11 cellular contexts compared by ENCODE assay signal in the genomic region with DNA sequence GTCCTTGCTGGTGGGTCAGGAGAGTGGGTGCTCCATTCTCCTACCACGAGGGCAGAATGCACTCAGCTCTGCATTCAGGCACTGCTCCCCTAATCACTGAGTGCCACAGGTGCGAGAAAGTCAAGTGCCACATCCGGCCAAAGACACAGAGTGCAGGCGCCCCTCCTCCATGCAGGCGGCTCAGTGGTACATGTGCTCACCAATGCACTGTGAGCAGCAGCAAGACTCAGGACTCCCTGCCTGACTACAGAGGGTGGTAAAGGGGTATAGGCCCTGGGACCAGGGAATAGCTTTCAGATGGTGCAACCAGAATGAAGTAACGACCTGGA. TPM values are rescaled to one million over a fixed set of nuclear protein-coding genes. Genes with fewer than 3 reads are reported as not detected.
A peak's percentile ranks its signal among the peaks of the same experiment; 100 is the strongest.
DNase-seq lines count a peak whose midpoint lies in the region; ATAC-seq and TF ChIP-seq lines count a peak whose summit lies in the region.
"Had no signal": no experiment of that assay in that cellular context is flagged by ENCODE, and none has a peak within 500 bp of the region (broad histone marks: within the 10 kb centered on the region; RNA-seq: fewer than 3 reads in every experiment).

No MANE protein-coding gene starts in this region.

- H3K4me3 Mint-ChIP-seq in WTC11 = no peak overlapping the region

- peak; percentile 30; the same call in 1 of the 2 replicates for ATAC-seq in WTC11
- ATAC-seq in GM18873 (IDR thresholded peaks at IDR 0.05; ENCODE audit: low FRiP score, unreplicated experiment) = no peak
- no peak for ATAC-seq in GM19397 (IDR thresholded peaks at IDR 0.05; ENCODE audit: unreplicated experiment)
- no peak for ATAC-seq in GM19351 (IDR thresholded peaks at IDR 0.05; ENCODE audit: unreplicated experiment)

- H3K4me1 ChIP-seq in BLaER1 = peaks cover 29% of the 10 kb centered on the region

- H3K36me3 Mint-ChIP-seq in WTC11 = no peaks in the 10 kb centered on the region

- POLR2A ChIA-PET in WTC11 (lab: Charles Lee) = interaction anchor here (0.6 kb wide), 1 partner anchor 22 kb away, joined by 5 read pairs; no protein-coding TSS in a partner anchor

- H3K9me3 ChIP-seq in BLaER1 = no peaks in the 10 kb centered on the region
- H3K9me3 ChIP-seq: esophagus squamous epithelium, transverse colon had no signal

- no peaks in the 10 kb centered on the region for H3K27me3 Mint-ChIP-seq in WTC11 (ENCODE audit: low read depth)

- no peaks in the 10 kb centered on the region for H3K9me3 Mint-ChIP-seq in WTC11

- H3K4me3 ChIP-seq in BLaER1 = no peak overlapping the region
- H3K4me3 ChIP-seq: esophagus squamous epithelium, transverse colon had no signal

- H3K27ac ChIP-seq in BLaER1 = peak overlapping the region; percentile 26; the same call in 1 of the 2 replicates
- H3K27ac ChIP-seq: esophagus squamous epithelium, transverse colon had no signal

- H3K27ac Mint-ChIP-seq in WTC11 = no peak overlapping the region

- 0 out of 2 replicates have a peak, but pooled peaks cover 2% of the 10 kb centered on the region for H3K4me1 Mint-ChIP-seq in WTC11

- CTCF ChIA-PET in WTC11 (lab: Charles Lee) = no interaction called here

- DNase-seq in WTC11 (ENCODE audit: low spot score) (no peak), activated gamma-delta T cell (lab: John Stamatoyannopoulos, UW) (peak; percentile 24), posterior vena cava (ENCODE audit: low spot score) (no peak)
- DNase-seq in stimulated activated CD4-positive, alpha-beta T cell treated with anti-CD3 and anti-CD28 coated beads, Interleukin-2, amount 100 ng/mL, for 24 hours = peak; percentile 26 to 52
- DNase-seq: esophagus squamous epithelium, NCI-H226, transverse colon had no signal

- peak overlapping the region; percentile 54 for H3K4me2 ChIP-seq in BLaER1

- TF ChIP-seq CTCF in WTC11 (IDR thresholded peaks at IDR 0.05) = no peak

- no peaks in the 10 kb centered on the region for H3K27me3 ChIP-seq in BLaER1
- H3K27me3 ChIP-seq: esophagus squamous epithelium, transverse colon had no signal

- no peaks in the 10 kb centered on the region for H3K36me3 ChIP-seq in BLaER1

- intact Hi-C loops in posterior vena cava (cut with DNase I) = no loop called here

- no peaks in the 10 kb centered on the region for H4K20me1 ChIP-seq in BLaER1

- H3K9ac ChIP-seq in BLaER1 = peak overlapping the region; percentile 40; the same call in 1 of the 2 replicates

TF ChIP-seq in WTC11, 78 proteins besides CTCF, POLR2A, EP300 and RAD21:
- no peak for TF ChIP-seq E2F1 (CRISPR knock-in tag; IDR thresholded peaks at IDR 0.05)
- TF ChIP-seq ZNF671 (CRISPR knock-in tag; IDR thresholded peaks at IDR 0.05) = no peak
- TF ChIP-seq NR2C2 (CRISPR knock-in tag; IDR thresholded peaks at IDR 0.05) = no peak
- no peak for TF ChIP-seq ZBTB43 (CRISPR knock-in tag; IDR thresholded peaks at IDR 0.05)
- TF ChIP-seq ZNF416 (CRISPR knock-in tag; IDR thresholded peaks at IDR 0.05) = no peak
- no peak for TF ChIP-seq HMGA2 (CRISPR knock-in tag; IDR thresholded peaks at IDR 0.05)

RNA-seq across cellular contexts. Expression of gene ZFYVE21, which starts 32.9 kb away (rescaled TPM):
- total RNA-seq in WTC11 (2021) (59.7 to 69.2 TPM (median 65.1 TPM) in 3 replicates), posterior vena cava (10 to 100 TPM; 57.2 to 59.5 TPM)

RNA-seq across cellular contexts. Expression of gene XRCC3, which starts 33.3 kb away (rescaled TPM):
- 46.7 to 51.4 TPM (median 50.5 TPM) in 3 replicates for total RNA-seq in WTC11 (2021)
- total RNA-seq in posterior vena cava = 1 to 10 TPM; 4.0 to 4.9 TPM

Comparison
In these comparisons a context has a peak if more than half of its experiments do, and no peak if none do; other contexts are left out.
1. DNase-seq: peak in activated gamma-delta T cell (single experiment) and stimulated activated CD4-positive, alpha-beta T cell treated with anti-CD3 and anti-CD28 coated beads, Interleukin-2, amount 100 ng/mL, for 24 hours (2 of 2); none in WTC11 (single experiment) and posterior vena cava (single experiment).